In the genomic region with DNA sequence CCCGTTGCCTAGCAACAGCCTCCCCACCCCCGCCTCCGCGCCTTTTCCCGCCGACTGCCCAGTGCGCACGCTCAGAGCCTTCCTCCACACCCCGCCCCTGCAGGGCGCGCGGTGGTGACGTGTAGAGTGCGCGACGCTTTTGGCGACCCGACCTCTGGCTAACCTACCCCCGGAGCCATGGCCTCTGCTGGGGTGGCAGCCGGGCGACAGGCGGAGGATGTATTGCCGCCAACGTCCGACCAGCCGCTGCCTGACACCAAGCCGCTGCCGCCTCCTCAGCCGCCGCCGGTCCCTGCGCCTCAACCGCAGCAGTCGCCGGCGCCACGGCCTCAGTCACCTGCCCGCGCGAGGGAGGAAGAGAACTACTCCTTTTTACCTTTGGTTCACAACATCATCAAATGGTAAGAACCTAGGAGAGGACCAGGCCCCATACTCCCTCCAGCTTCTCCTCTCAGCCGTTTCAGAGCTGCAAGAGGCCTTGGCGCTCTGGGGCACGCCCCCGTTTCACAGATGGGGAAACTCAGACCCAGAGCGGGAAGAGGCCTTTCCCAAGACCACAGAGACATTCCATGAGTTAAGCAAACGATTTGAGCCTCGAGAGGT, we compare ENCODE assay signal across 8 cellular contexts. TPM values are rescaled to one million over a fixed set of nuclear protein-coding genes. Genes with fewer than 3 reads are reported as not detected.
A peak's percentile ranks its signal among the peaks of the same experiment; 100 is the strongest.
DNase-seq lines count a peak whose midpoint lies in the region; ATAC-seq and TF ChIP-seq lines count a peak whose summit lies in the region.

A gene with protein sequence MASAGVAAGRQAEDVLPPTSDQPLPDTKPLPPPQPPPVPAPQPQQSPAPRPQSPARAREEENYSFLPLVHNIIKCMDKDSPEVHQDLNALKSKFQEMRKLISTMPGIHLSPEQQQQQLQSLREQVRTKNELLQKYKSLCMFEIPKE (plus strand): TSS at position 136 of the 603 bp plus-strand sequence. CDS start 42 bp downstream, at position 178.

- 0 to 1% methylated on average over 20 to 22 of the region's 47 CpGs for WGBS in upper lobe of left lung, 2 donors

- H3K27ac ChIP-seq in left ventricle myocardium inferior (replicated peaks) (peak within 1 kb of the TSS; percentile 98), upper lobe of left lung (peak within 1 kb of the TSS; percentile 90 to 95 (median 94))

- no peaks in the 10 kb centered on the region for H3K9me3 ChIP-seq in left ventricle myocardium inferior (replicated peaks)
- no peaks in the 10 kb centered on the region for H3K9me3 ChIP-seq in upper lobe of left lung

- peak within 1 kb of the TSS; percentile 96 for H3K27ac Mint-ChIP-seq in progenitor cell of endocrine pancreas

- H3K36me3 ChIP-seq in left ventricle myocardium inferior = no peaks in the 10 kb centered on the region
- no peaks in the 10 kb centered on the region for H3K36me3 ChIP-seq in upper lobe of left lung

- H3K27me3 Mint-ChIP-seq in progenitor cell of endocrine pancreas = peaks cover 3% of the 10 kb centered on the region

- H3K27me3 ChIP-seq in left ventricle myocardium inferior (ENCODE audit: low read depth) = no peaks in the 10 kb centered on the region
- H3K27me3 ChIP-seq in upper lobe of left lung = no peaks in the 10 kb centered on the region

- TF ChIP-seq POLR2A in upper lobe of left lung (IDR thresholded peaks at IDR 0.05) = peak in 2 of 4 donors; percentile 40 to 78

- H3K36me3 Mint-ChIP-seq in progenitor cell of endocrine pancreas (ENCODE audit: insufficient read depth) = peaks cover 1% of the 10 kb centered on the region

- DNase-seq in GM04504 (ENCODE audit: low read depth) (peak; percentile 79), NCI-H1694 (lab: John Stamatoyannopoulos, UW) (peak; percentile 86), T-helper 2 cell (peak; percentile 88 to 94 (median 92)), amygdala (lab: John Stamatoyannopoulos, UW) (peak; percentile 27 to 92 (median 82)), left ventricle myocardium inferior (peak; percentile 93), progenitor cell of endocrine pancreas (ENCODE audit: low spot score, unreplicated experiment) (peak; percentile 89), upper lobe of left lung (peak; percentile 89 to 99)

- ATAC-seq in HG02759 (IDR thresholded peaks at IDR 0.05; ENCODE audit: unreplicated experiment) = peak; percentile 93
- peak; percentile 97 to 99 for ATAC-seq in upper lobe of left lung (ENCODE audit: low FRiP score in 2 of 2)

- H3K4me3 ChIP-seq in left ventricle myocardium inferior (peak within 1 kb of the TSS; percentile 95), upper lobe of left lung (peak within 1 kb of the TSS; percentile 74 to 99 (median 96))

- intact Hi-C loops in left ventricle myocardium inferior (cut with micrococcal nuclease) = no loop called here

- peaks cover 9% of the 10 kb centered on the region for H3K4me1 Mint-ChIP-seq in progenitor cell of endocrine pancreas (ENCODE audit: low read depth)

- TF ChIP-seq CTCF in left ventricle myocardium inferior (IDR thresholded peaks at IDR 0.05; ENCODE audit: borderline replicate concordance) (no peak), progenitor cell of endocrine pancreas (IDR thresholded peaks at IDR 0.05; ENCODE audit: unreplicated experiment) (no peak), upper lobe of left lung (IDR thresholded peaks at IDR 0.05) (peak in 2 of 6 experiments; percentile 9 to 10)

- peak in 1 of 4 donors; percentile 42 for TF ChIP-seq EP300 in upper lobe of left lung (IDR thresholded peaks at IDR 0.05)

- no peaks in the 10 kb centered on the region for H3K9me3 Mint-ChIP-seq in progenitor cell of endocrine pancreas (ENCODE audit: low read depth)

- H3K4me3 Mint-ChIP-seq in progenitor cell of endocrine pancreas (ENCODE audit: low read depth) = peak within 1 kb of the TSS; percentile 92

- H3K4me1 ChIP-seq in left ventricle myocardium inferior (peaks cover 51% of the 10 kb centered on the region), upper lobe of left lung (peaks cover 20 to 52% (median 26%) of the 10 kb centered on the region in 4 donors)

RNA-seq across cellular contexts. Expression of the gene that starts here (rescaled TPM):
- total RNA-seq in left ventricle myocardium inferior (34.1 TPM), progenitor cell of endocrine pancreas (17.0 and 17.7 TPM in 2 replicates), upper lobe of left lung (10 to 100 TPM in 5 of 6 donors, 1 to 10 TPM in 1; 8.5 to 31.4 (median 13.9) TPM)

Comparison
In these comparisons a context has a peak if more than half of its experiments do, and no peak if none do; other contexts are left out.
1. Peak in every context shown above with its lines: DNase-seq, ATAC-seq, H3K4me3 ChIP-seq and H3K27ac ChIP-seq.